In genomic region chr13:80463673-80464352, GRCh38 we compare ENCODE assay signal across 26 cellular contexts.
DNase-seq lines count a peak whose midpoint lies in the region; ATAC-seq and TF ChIP-seq lines count a peak whose summit lies in the region.
"Had no signal": no experiment of that assay in that cellular context is flagged by ENCODE, and none has a peak within 500 bp of the region (broad histone marks: within the 10 kb centered on the region; RNA-seq: fewer than 3 reads in every experiment).

No MANE protein-coding gene starts in this region.

- H3K36me3 ChIP-seq in mammary epithelial cell (ENCODE audit: insufficient read depth, low read length) (no peaks in the 10 kb centered on the region), heart left ventricle (no peaks in the 10 kb centered on the region)
- H3K36me3 ChIP-seq in naive thymus-derived CD4-positive, alpha-beta T cell (ENCODE audit: control insufficient read depth in 2 of 3, insufficient read depth in 3 of 3, low read length in 3 of 3): no peaks in the 10 kb centered on the region
- H3K36me3 ChIP-seq: ascending aorta, colonic mucosa, stomach, WERI-Rb-1 had no signal

- no peaks in the 10 kb centered on the region for H3K36me3 Mint-ChIP-seq in naive thymus-derived CD4-positive, alpha-beta T cell
- H3K36me3 Mint-ChIP-seq: activated naive CD4-positive, alpha-beta T cell treated with anti-CD3 and anti-CD28 coated beads, Interleukin-2, amount 50 U/mL, for 24 hours had no signal

- no peak for TF ChIP-seq CTCF in mammary epithelial cell (conservative IDR thresholded peaks at IDR 0.05 in 1 of 2, IDR thresholded peaks at IDR 0.05 in 1 of 2; ENCODE audit: extremely low read depth in 1 of 2, insufficient read depth in 1 of 2, low read depth in 1 of 2, low read length in 2 of 2)
- TF ChIP-seq CTCF in heart left ventricle (IDR thresholded peaks at IDR 0.05): peak in 1 of 12 donors; percentile 3
- no peak for TF ChIP-seq CTCF in retinal pigment epithelial cell (conservative IDR thresholded peaks at IDR 0.05; ENCODE audit: low read depth, low read length)

- no peak overlapping the region for H3K27ac ChIP-seq in mammary epithelial cell (ENCODE audit: insufficient read depth, low read depth, low read length)
- peak overlapping the region in 5 of 12 donors; percentile 6 to 53 (median 39) for H3K27ac ChIP-seq in heart left ventricle
- H3K27ac ChIP-seq in naive thymus-derived CD4-positive, alpha-beta T cell (ENCODE audit: low read depth, low read length): no peak overlapping the region
- H3K27ac ChIP-seq: 22Rv1, colonic mucosa, KMS-11, stomach, WERI-Rb-1 had no signal

- dilution Hi-C loops in mammary epithelial cell (cut with HindIII; ENCODE audit: low sequenced_read_pairs): no loop called here

- H3K4me1 ChIP-seq in mammary epithelial cell (ENCODE audit: insufficient read depth, low read length): peaks cover 6% of the 10 kb centered on the region
- peaks cover 2 to 30% (median 11%) of the 10 kb centered on the region in 12 donors for H3K4me1 ChIP-seq in heart left ventricle
- H3K4me1 ChIP-seq in naive thymus-derived CD4-positive, alpha-beta T cell (ENCODE audit: control insufficient read depth in 2 of 2, insufficient read depth in 2 of 2, low read length in 2 of 2): no peaks in the 10 kb centered on the region
- H3K4me1 ChIP-seq: colonic mucosa had no signal

- TF ChIP-seq POLR2A in heart left ventricle (IDR thresholded peaks at IDR 0.05): no peak

- H3K4me2 ChIP-seq in mammary epithelial cell (ENCODE audit: insufficient read depth, low read depth, low read length): no peak overlapping the region
- H3K4me2 ChIP-seq: KMS-11 had no signal

- in situ Hi-C loops in mammary epithelial cell (cut with MboI; ENCODE audit: low sequenced_read_pairs in 2 of 2): no loop called here

- H3K27me3 ChIP-seq in mammary epithelial cell (ENCODE audit: insufficient read depth, low read length): no peaks in the 10 kb centered on the region
- no peaks in the 10 kb centered on the region for H3K27me3 ChIP-seq in heart left ventricle
- H3K27me3 ChIP-seq in naive thymus-derived CD4-positive, alpha-beta T cell (ENCODE audit: control insufficient read depth in 2 of 2, insufficient read depth in 2 of 2, low read length in 2 of 2): no peaks in the 10 kb centered on the region
- H3K27me3 ChIP-seq: ascending aorta, colonic mucosa, stomach had no signal

- no TSS peak for BruUV-seq in mammary epithelial cell (replicated peaks; lab: Mats Ljungman, UMichigan)

- no peak overlapping the region for H3K9ac ChIP-seq in mammary epithelial cell (ENCODE audit: insufficient read depth, low read length)
- H3K9ac ChIP-seq: KMS-11 had no signal

- DNase-seq in DMS 273 (lab: John Stamatoyannopoulos, UW; ENCODE audit: unreplicated experiment): peak; percentile 12
- no peak for DNase-seq in DMS 273 treated with DMSO at 0.1 percent for 48 hours (lab: John Stamatoyannopoulos, UW)
- peak; percentile 14 for DNase-seq in mammary epithelial cell
- DNase-seq in heart left ventricle: peak in 1 of 5 donors; percentile 19
- DNase-seq in retinal pigment epithelial cell (ENCODE audit: low read depth): peak; percentile 60
- no peak for DNase-seq in naive thymus-derived CD4-positive, alpha-beta T cell
- DNase-seq: activated CD4-positive, alpha-beta T cell treated with anti-CD3 and anti-CD28 coated beads, Interleukin-2, amount 50 U/mL, for 1 hour; AML-193; colonic mucosa; DMS79 treated with DMSO at 0.1 percent for 48 hours; immature natural killer cell; NCI-H187; RPMI8226; stimulated activated CD4-positive, alpha-beta T cell treated with anti-CD3 and anti-CD28 coated beads, Interleukin-15, amount 100 ng/mL, for 24 hours; stomach; trophoblast cell; WERI-Rb-1 had no signal

- POLR2A ChIA-PET in naive thymus-derived CD4-positive, alpha-beta T cell (lab: Charles Lee): no interaction called here

- CTCF ChIA-PET in mammary epithelial cell (lab: Charles Lee; ENCODE audit: low non-redundant PET): no interaction called here
- CTCF ChIA-PET in naive thymus-derived CD4-positive, alpha-beta T cell (lab: Charles Lee): no interaction called here

- H3K27me3 Mint-ChIP-seq in naive thymus-derived CD4-positive, alpha-beta T cell: no peaks in the 10 kb centered on the region
- H3K27me3 Mint-ChIP-seq: activated naive CD4-positive, alpha-beta T cell treated with anti-CD3 and anti-CD28 coated beads, Interleukin-2, amount 50 U/mL, for 24 hours had no signal

- H3K4me3 Mint-ChIP-seq in naive thymus-derived CD4-positive, alpha-beta T cell: no peak overlapping the region
- H3K4me3 Mint-ChIP-seq: activated naive CD4-positive, alpha-beta T cell treated with anti-CD3 and anti-CD28 coated beads, Interleukin-2, amount 50 U/mL, for 24 hours; activated T-helper 1 cell treated with anti-CD3 and anti-CD28 coated beads, Interleukin-12 subunit alpha, Interleukin-12 subunit beta, Interleukin-2, Interleukin-4 antibody, amounts not matched to agents 30 ng/mL and 10 ng/mL and 1 ng/mL, durations not matched to agents 14 hours and 24 hours and 36 hours; immature natural killer cell; T-helper 2 cell treated with Interferon-gamma antibody and Interleukin-4, amounts not matched to agents 5 μg/mL and 100 μg/mL, for 36 hours had no signal

- no peaks in the 10 kb centered on the region for H4K20me1 ChIP-seq in mammary epithelial cell (ENCODE audit: insufficient read depth, low read length)

- H3K79me2 ChIP-seq in mammary epithelial cell (ENCODE audit: insufficient read depth, low read length): no peaks in the 10 kb centered on the region

- H3K9me3 ChIP-seq in mammary epithelial cell (replicated peaks; ENCODE audit: insufficient read depth, low read length) (no peaks in the 10 kb centered on the region), heart left ventricle (peaks cover 0 to 7% (median 0%) of the 10 kb centered on the region in 12 donors)
- H3K9me3 ChIP-seq in naive thymus-derived CD4-positive, alpha-beta T cell (ENCODE audit: control insufficient read depth in 2 of 3, low read length in 3 of 3): no peaks in the 10 kb centered on the region
- H3K9me3 ChIP-seq: ascending aorta, colonic mucosa had no signal

- H3K27ac Mint-ChIP-seq in naive thymus-derived CD4-positive, alpha-beta T cell: no peak overlapping the region
- H3K27ac Mint-ChIP-seq: activated naive CD4-positive, alpha-beta T cell treated with anti-CD3 and anti-CD28 coated beads, Interleukin-2, amount 50 U/mL, for 24 hours; activated T-helper 1 cell treated with anti-CD3 and anti-CD28 coated beads, Interleukin-12 subunit alpha, Interleukin-12 subunit beta, Interleukin-2, Interleukin-4 antibody, amounts not matched to agents 30 ng/mL and 10 ng/mL and 1 ng/mL, durations not matched to agents 14 hours and 24 hours and 36 hours; immature natural killer cell; T-helper 2 cell treated with Interferon-gamma antibody and Interleukin-4, amounts not matched to agents 5 μg/mL and 100 μg/mL, for 36 hours had no signal

- intact Hi-C loops in mammary epithelial cell (cut with micrococcal nuclease) (no loop called here), heart left ventricle (cut with DNase I) (loop anchor here in 1 of 10 donors (2.0 kb wide), 1 partner anchor 27 kb away; no protein-coding TSS in a partner anchor)
- intact Hi-C loops in naive thymus-derived CD4-positive, alpha-beta T cell (cut with micrococcal nuclease): no loop called here

- peaks cover 0 to 9% (median 0%) of the 10 kb centered on the region in 11 donors for H3K9me3 Mint-ChIP-seq in naive thymus-derived CD4-positive, alpha-beta T cell
- H3K9me3 Mint-ChIP-seq: activated naive CD4-positive, alpha-beta T cell treated with anti-CD3 and anti-CD28 coated beads, Interleukin-2, amount 50 U/mL, for 24 hours; activated T-helper 1 cell treated with anti-CD3 and anti-CD28 coated beads, Interleukin-12 subunit alpha, Interleukin-12 subunit beta, Interleukin-2, Interleukin-4 antibody, amounts not matched to agents 30 ng/mL and 10 ng/mL and 1 ng/mL, durations not matched to agents 14 hours and 24 hours and 36 hours; immature natural killer cell; T-helper 2 cell treated with Interferon-gamma antibody and Interleukin-4, amounts not matched to agents 5 μg/mL and 100 μg/mL, for 36 hours had no signal

- WGBS in mammary epithelial cell (ENCODE audit: low coverage, missing lambda C conversion rate): 13% methylated on average over 3 of the region's 3 CpGs
- 38 to 53% (median 48%) methylated on average over 3 of the region's 3 CpGs for WGBS in heart left ventricle, 4 donors

- H3K4me1 Mint-ChIP-seq in naive thymus-derived CD4-positive, alpha-beta T cell: no peaks in the 10 kb centered on the region
- H3K4me1 Mint-ChIP-seq: activated naive CD4-positive, alpha-beta T cell treated with anti-CD3 and anti-CD28 coated beads, Interleukin-2, amount 50 U/mL, for 24 hours had no signal

- no peak overlapping the region for H2AFZ ChIP-seq in mammary epithelial cell (ENCODE audit: low read depth, low read length)

- H3K4me3 ChIP-seq in mammary epithelial cell (replicated peaks in 1 of 3; ENCODE audit: insufficient read depth in 1 of 3, low read depth in 2 of 3, low read length in 3 of 3) (no peak overlapping the region), heart left ventricle (no peak overlapping the region), retinal pigment epithelial cell (ENCODE audit: low read length) (no peak overlapping the region)
- no peak overlapping the region for H3K4me3 ChIP-seq in naive thymus-derived CD4-positive, alpha-beta T cell (ENCODE audit: low read length)
- H3K4me3 ChIP-seq: ascending aorta, colonic mucosa, GM12878, stomach had no signal

- ATAC-seq in heart left ventricle (peak; percentile 51 to 73 (median 68)), HG03442 (IDR thresholded peaks at IDR 0.05; ENCODE audit: unreplicated experiment) (no peak), GM19463 (IDR thresholded peaks at IDR 0.05; ENCODE audit: unreplicated experiment) (no peak)
- no peak for ATAC-seq in naive thymus-derived CD4-positive, alpha-beta T cell
- ATAC-seq: GM12878 had no signal

Comparison
In these comparisons a context has a peak if more than half of its experiments do, and no peak if none do; other contexts are left out.
1. DNase-seq: peak in DMS 273 (single experiment), mammary epithelial cell (single experiment) and retinal pigment epithelial cell (single experiment); none in DMS 273 treated with DMSO at 0.1 percent for 48 hours (single experiment) and naive thymus-derived CD4-positive, alpha-beta T cell (0 of 9).
2. ATAC-seq: peak in heart left ventricle (4 of 4); none in naive thymus-derived CD4-positive, alpha-beta T cell (single experiment), HG03442 (single experiment) and GM19463 (single experiment).